Comparison of ENCODE assay signal across 9 cellular contexts in the genomic region with DNA sequence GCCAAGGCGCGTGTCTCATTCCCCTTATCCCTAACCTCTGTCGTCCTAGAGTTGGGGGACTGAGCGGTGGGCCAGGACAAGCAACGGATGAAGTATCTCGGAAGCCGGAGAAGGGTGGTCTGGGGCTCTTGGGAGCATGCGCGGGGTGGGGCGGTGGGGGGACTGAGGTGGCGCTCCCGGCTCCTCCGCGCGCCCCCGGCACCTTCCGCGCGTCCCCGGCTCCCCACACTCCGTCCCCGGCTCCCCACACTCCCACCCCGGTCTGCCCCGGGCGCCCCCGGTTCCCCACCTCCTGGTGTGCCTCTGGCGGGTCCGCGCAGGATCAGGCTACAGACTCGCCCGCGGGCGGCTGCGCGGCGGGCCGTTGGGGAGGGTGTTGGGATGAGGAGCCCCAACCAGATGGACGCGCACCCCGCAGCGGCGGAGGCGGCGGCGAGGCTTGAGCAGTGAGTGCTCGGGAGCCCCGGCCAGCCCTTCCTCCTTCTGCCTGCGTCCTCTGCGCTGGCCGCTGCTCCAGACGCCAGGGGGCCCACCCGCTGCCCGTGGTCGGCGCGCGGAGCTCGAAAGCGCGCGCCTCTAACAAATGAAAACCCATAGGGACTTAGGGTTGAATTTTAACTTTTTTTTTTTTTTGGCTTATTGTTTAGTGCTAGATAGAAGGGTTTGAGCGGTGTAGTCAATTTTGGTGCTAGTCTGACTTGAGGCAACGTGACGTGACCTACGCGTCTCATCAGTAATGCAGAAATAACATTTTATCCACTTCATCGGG. TPM values are rescaled to one million over a fixed set of nuclear protein-coding genes. Genes with fewer than 3 reads are reported as not detected.
DNase-seq lines count a peak whose midpoint lies in the region; ATAC-seq, FAIRE-seq and TF ChIP-seq lines count a peak whose summit lies in the region.
"Had no signal": no experiment of that assay in that cellular context is flagged by ENCODE, and none has a peak within 500 bp of the region (broad histone marks: within the 10 kb centered on the region; RNA-seq: fewer than 3 reads in every experiment).

No MANE protein-coding gene starts in this region.

- in situ Hi-C loops in GM13976 (cut with MboI; ENCODE audit: low sequenced_read_pairs, unreplicated experiment) = no loop called here

- H3K4me3 ChIP-seq in colonic mucosa (peak overlapping the region; percentile 36), lower lobe of right lung (peak overlapping the region; percentile 44)

- no peak for FAIRE-seq in urothelium cell line (lab: Jason Lieb, UNC)

- intact Hi-C loops in colonic mucosa (cut with DNase I) = loop anchor here (10.0 kb wide), 1 partner anchor 271 kb away; no protein-coding TSS in a partner anchor
- intact Hi-C loops in lower lobe of right lung (cut with DNase I) = no loop called here

- peaks cover 4% of the 10 kb centered on the region for H3K4me1 ChIP-seq in colonic mucosa
- H3K4me1 ChIP-seq in lower lobe of right lung = peaks cover 9% of the 10 kb centered on the region

- H3K36me3 ChIP-seq in colonic mucosa (no peaks in the 10 kb centered on the region), lower lobe of right lung (no peaks in the 10 kb centered on the region)

- H3K27me3 ChIP-seq in colonic mucosa (peaks cover 16% of the 10 kb centered on the region), lower lobe of right lung (ENCODE audit: low read depth) (peaks cover 30% of the 10 kb centered on the region)

- peak; percentile 45 for DNase-seq in GM13976 (ENCODE audit: low spot score)
- DNase-seq in NCI-H2171 treated with DMSO at 0.1 percent for 48 hours (lab: John Stamatoyannopoulos, UW) = peak; percentile 29
- peak; percentile 66 for DNase-seq in colonic mucosa
- peak; percentile 60 for DNase-seq in lower lobe of right lung
- DNase-seq in urothelium cell line (ENCODE audit: low spot score) = peak; percentile 70
- no peak for DNase-seq in DMS153 (lab: John Stamatoyannopoulos, UW)
- DNase-seq in NCI-H2029 (lab: John Stamatoyannopoulos, UW) = no peak

- H3K9me3 ChIP-seq in colonic mucosa (no peaks in the 10 kb centered on the region), lower lobe of right lung (no peaks in the 10 kb centered on the region)

- peak overlapping the region in 1 of 2 donors; percentile 24 for H3K9ac ChIP-seq in colonic mucosa (ENCODE audit: low read depth in 2 of 2, low read length in 2 of 2)

- peak; percentile 77 to 93 for ATAC-seq in lower lobe of right lung
- no peak for ATAC-seq in HG03442 (IDR thresholded peaks at IDR 0.05; ENCODE audit: unreplicated experiment)

- H3K27ac ChIP-seq in colonic mucosa (no peak overlapping the region), lower lobe of right lung (no peak overlapping the region)

- TF ChIP-seq CTCF in GM13976 (IDR thresholded peaks at IDR 0.05; ENCODE audit: borderline replicate concordance, control extremely low read depth, extremely low read depth, insufficient read depth, missing control alignments) (peak; percentile 19), colonic mucosa (IDR thresholded peaks at IDR 0.05) (peak; percentile 38), lower lobe of right lung (IDR thresholded peaks at IDR 0.05) (peak; percentile 40)

RNA-seq across cellular contexts. Expression of a gene that starts 5.6 kb away (rescaled TPM):
- total RNA-seq in colonic mucosa (10 to 100 TPM; 10.4 to 14.0 TPM), lower lobe of right lung (9.3 TPM)
- total RNA-seq: activated CD8-positive, alpha-beta memory T cell treated with anti-CD3 and anti-CD28 coated beads for 36 hours had no signal

RNA-seq across cellular contexts. Expression of a gene that starts 50.2 kb away (rescaled TPM):
- total RNA-seq in colonic mucosa = 10 to 100 TPM; 41.3 to 62.9 TPM
- total RNA-seq in lower lobe of right lung = not detected
- total RNA-seq: activated CD8-positive, alpha-beta memory T cell treated with anti-CD3 and anti-CD28 coated beads for 36 hours had no signal

Comparison
In these comparisons a context has a peak if more than half of its experiments do, and no peak if none do; other contexts are left out.
1. DNase-seq: peak in GM13976 (single experiment), NCI-H2171 treated with DMSO at 0.1 percent for 48 hours (single experiment), colonic mucosa (single experiment), lower lobe of right lung (single experiment) and urothelium cell line (single experiment); none in DMS153 (single experiment) and NCI-H2029 (single experiment).
2. RNA of a gene that starts 50.2 kb away (total RNA-seq): 41.3 to 62.9 TPM in colonic mucosa; not detected in lower lobe of right lung (single experiment); every median in the first group is over 10 times any median in the second.
3. Peak in every context shown above with its lines, with median percentiles within 50 percentile points of each other: CTCF ChIP-seq.